2 cellular contexts compared by ENCODE assay signal in the genomic region with DNA sequence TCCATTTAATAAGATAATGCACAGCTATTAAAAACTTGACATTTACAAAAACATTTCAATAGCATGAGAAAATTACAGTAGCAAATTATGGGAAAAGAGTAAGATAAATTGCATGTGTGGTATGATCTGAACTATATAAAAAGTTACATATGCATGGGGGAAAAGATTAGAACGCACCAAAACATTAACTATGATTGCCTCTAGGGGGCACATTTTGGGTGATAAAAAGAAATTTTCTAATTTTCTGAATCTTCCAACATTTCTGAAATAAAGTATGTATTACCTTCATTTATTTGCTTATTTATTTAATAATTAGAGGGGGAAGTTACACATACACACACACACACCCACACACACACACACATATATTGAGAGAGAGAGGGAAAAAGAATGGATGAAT.
TF ChIP-seq lines count a peak whose summit lies in the region.

No MANE protein-coding gene starts in this region.

TF ChIP-seq in liver, 16 proteins besides CTCF, POLR2A, EP300 and RAD21:
- TF ChIP-seq MAX (IDR thresholded peaks at IDR 0.05) (no peak), YY1 (IDR thresholded peaks at IDR 0.05) (no peak), NR2F2 (IDR thresholded peaks at IDR 0.05) (no peak), GABPA (IDR thresholded peaks at IDR 0.05 in 1 of 2, conservative IDR thresholded peaks at IDR 0.05 in 1 of 2) (no peak), ATF3 (IDR thresholded peaks at IDR 0.05) (no peak), FOXA2 (IDR thresholded peaks at IDR 0.05) (no peak), TAF1 (conservative IDR thresholded peaks at IDR 0.05) (no peak), SP1 (IDR thresholded peaks at IDR 0.05) (no peak), RXRA (IDR thresholded peaks at IDR 0.05) (no peak), HNF4A (conservative IDR thresholded peaks at IDR 0.05) (no peak), HNF4G (IDR thresholded peaks at IDR 0.05) (no peak)
TF ChIP-seq in liver: peak in this region for 0.

TF ChIP-seq in HepG2, 621 proteins besides CTCF, POLR2A, EP300 and RAD21:
- no peak for TF ChIP-seq JUN (CRISPR knock-in tag; IDR thresholded peaks at IDR 0.05)
- TF ChIP-seq KAT2B (IDR thresholded peaks at IDR 0.05; ENCODE audit: borderline replicate concordance, low read depth, low read length), result no peak
- no peak for TF ChIP-seq SCMH1 (CRISPR knock-in tag; IDR thresholded peaks at IDR 0.05; ENCODE audit: borderline replicate concordance)
- TF ChIP-seq, protein P1, sequence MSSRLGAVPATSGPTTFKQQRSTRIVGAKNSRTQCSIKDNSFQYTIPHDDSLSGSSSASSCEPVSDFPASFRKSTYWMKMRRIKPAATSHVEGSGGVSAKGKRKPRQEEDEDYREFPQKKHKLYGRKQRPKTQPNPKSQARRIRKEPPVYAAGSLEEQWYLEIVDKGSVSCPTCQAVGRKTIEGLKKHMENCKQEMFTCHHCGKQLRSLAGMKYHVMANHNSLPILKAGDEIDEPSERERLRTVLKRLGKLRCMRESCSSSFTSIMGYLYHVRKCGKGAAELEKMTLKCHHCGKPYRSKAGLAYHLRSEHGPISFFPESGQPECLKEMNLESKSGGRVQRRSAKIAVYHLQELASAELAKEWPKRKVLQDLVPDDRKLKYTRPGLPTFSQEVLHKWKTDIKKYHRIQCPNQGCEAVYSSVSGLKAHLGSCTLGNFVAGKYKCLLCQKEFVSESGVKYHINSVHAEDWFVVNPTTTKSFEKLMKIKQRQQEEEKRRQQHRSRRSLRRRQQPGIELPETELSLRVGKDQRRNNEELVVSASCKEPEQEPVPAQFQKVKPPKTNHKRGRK (CRISPR knock-in tag; IDR thresholded peaks at IDR 0.05), result no peak
- TF ChIP-seq TRIM22 (IDR thresholded peaks at IDR 0.05), result no peak
- TF ChIP-seq NBN (conservative IDR thresholded peaks at IDR 0.05), result no peak
- no peak for TF ChIP-seq DPF2 (CRISPR knock-in tag; IDR thresholded peaks at IDR 0.05; ENCODE audit: borderline replicate concordance, low read depth)
- no peak for TF ChIP-seq ZNF263 (CRISPR knock-in tag; IDR thresholded peaks at IDR 0.05)
- no peak for TF ChIP-seq GMEB2 (CRISPR knock-in tag; IDR thresholded peaks at IDR 0.05; ENCODE audit: low read depth)
- TF ChIP-seq TEAD2 (CRISPR knock-in tag; IDR thresholded peaks at IDR 0.05), result no peak
- TF ChIP-seq RAD51 (IDR thresholded peaks at IDR 0.05; ENCODE audit: borderline replicate concordance), result no peak
- no peak for TF ChIP-seq HDAC6 (IDR thresholded peaks at IDR 0.05; ENCODE audit: low read depth, low read length)
- no peak for TF ChIP-seq CEBPB (IDR thresholded peaks at IDR 0.05; ENCODE audit: borderline replicate concordance, low read depth, low read length)
- TF ChIP-seq, protein P2, sequence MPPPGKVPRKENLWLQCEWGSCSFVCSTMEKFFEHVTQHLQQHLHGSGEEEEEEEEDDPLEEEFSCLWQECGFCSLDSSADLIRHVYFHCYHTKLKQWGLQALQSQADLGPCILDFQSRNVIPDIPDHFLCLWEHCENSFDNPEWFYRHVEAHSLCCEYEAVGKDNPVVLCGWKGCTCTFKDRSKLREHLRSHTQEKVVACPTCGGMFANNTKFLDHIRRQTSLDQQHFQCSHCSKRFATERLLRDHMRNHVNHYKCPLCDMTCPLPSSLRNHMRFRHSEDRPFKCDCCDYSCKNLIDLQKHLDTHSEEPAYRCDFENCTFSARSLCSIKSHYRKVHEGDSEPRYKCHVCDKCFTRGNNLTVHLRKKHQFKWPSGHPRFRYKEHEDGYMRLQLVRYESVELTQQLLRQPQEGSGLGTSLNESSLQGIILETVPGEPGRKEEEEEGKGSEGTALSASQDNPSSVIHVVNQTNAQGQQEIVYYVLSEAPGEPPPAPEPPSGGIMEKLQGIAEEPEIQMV (CRISPR knock-in tag; IDR thresholded peaks at IDR 0.05; ENCODE audit: low read depth), result no peak
- no peak for TF ChIP-seq RFXAP (CRISPR knock-in tag; IDR thresholded peaks at IDR 0.05; ENCODE audit: borderline replicate concordance)
- TF ChIP-seq DR1 (CRISPR knock-in tag; IDR thresholded peaks at IDR 0.05), result no peak
- TF ChIP-seq ISL2 (CRISPR knock-in tag; IDR thresholded peaks at IDR 0.05), result no peak
- TF ChIP-seq ZNF652 (CRISPR knock-in tag; IDR thresholded peaks at IDR 0.05; ENCODE audit: borderline replicate concordance, low read depth), result no peak
- no peak for TF ChIP-seq SIX1 (CRISPR knock-in tag; IDR thresholded peaks at IDR 0.05; ENCODE audit: borderline replicate concordance)
- TF ChIP-seq NFE2L2 (IDR thresholded peaks at IDR 0.05; ENCODE audit: low read length), result no peak
